8 cellular contexts compared by ENCODE assay signal in the genomic region with DNA sequence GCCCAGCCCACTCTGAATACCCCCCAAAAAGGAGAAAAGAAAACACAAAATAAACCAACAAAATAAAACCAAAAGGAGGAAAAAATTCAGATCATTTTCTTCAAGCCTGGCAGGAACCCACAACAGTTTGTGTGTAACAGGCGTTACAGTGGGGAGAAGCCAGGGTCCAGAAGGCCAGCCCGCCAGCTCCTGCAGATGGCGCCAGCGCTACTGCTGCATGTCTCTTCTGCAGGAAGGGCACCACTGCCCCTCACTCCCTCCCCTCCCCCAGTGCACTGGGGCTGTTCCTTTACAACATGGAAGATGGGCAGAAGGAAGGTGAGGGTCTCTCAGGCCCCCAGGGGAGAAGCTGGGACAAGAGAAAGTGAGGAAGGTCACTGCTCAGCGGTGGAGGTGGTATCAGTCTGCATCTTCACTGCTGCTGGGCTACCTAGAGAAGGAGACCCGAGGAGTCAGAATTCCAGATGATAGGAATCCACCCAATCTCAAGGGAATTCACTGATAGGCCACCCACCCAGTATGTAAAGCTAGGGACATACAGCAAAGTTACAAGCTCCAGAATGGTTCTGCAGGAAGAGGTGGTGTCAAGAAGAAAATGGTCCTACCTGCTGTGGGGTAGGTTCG. TPM values are rescaled to one million over a fixed set of nuclear protein-coding genes. Genes with fewer than 3 reads are reported as not detected.
A peak's percentile ranks its signal among the peaks of the same experiment; 100 is the strongest.
DNase-seq lines count a peak whose midpoint lies in the region; ATAC-seq and TF ChIP-seq lines count a peak whose summit lies in the region.

No MANE protein-coding gene starts in this region.

- peak; percentile 74 for DNase-seq in activated CD8-positive, alpha-beta memory T cell treated with anti-CD3 and anti-CD28 coated beads, Interleukin-2, amount 10 ng/mL, durations not matched to agents 7 days and 5 days
- DNase-seq in activated CD8-positive, alpha-beta memory T cell treated with anti-CD3 and anti-CD28 coated beads for 24 hours = no peak
- peak; percentile 62 for DNase-seq in NCI-H1105 treated with DMSO at 0.1 percent for 48 hours (lab: John Stamatoyannopoulos, UW)
- peak; percentile 41 for DNase-seq in activated CD4-positive, alpha-beta T cell treated with anti-CD3 and anti-CD28 coated beads, Interleukin-2, amount 50 U/mL, for 1 hour
- DNase-seq in foreskin keratinocyte = no peak
- peak in 2 of 3 donors; percentile 26 to 36 for DNase-seq in stimulated activated CD4-positive, alpha-beta T cell treated with anti-CD3 and anti-CD28 coated beads, Interleukin-12 subunit alpha, Interleukin-12 subunit beta, amount 100 ng/mL, for 48 hours (ENCODE audit: low read depth in 2 of 3, low spot score in 1 of 3)

- peak overlapping the region; percentile 54 for H3K27ac Mint-ChIP-seq in activated CD8-positive, alpha-beta memory T cell treated with anti-CD3 and anti-CD28 coated beads, Interleukin-2, amount 10 ng/mL, durations not matched to agents 7 days and 5 days

- H3K27me3 ChIP-seq in foreskin keratinocyte = no peaks in the 10 kb centered on the region

- no peak for ATAC-seq in activated CD8-positive, alpha-beta memory T cell treated with anti-CD3 and anti-CD28 coated beads, Interleukin-2, amount 10 ng/mL, durations not matched to agents 7 days and 5 days
- ATAC-seq in foreskin keratinocyte = no peak
- no peak for ATAC-seq in HG02938 (IDR thresholded peaks at IDR 0.05; ENCODE audit: unreplicated experiment)
- no peak for ATAC-seq in GM21619 (IDR thresholded peaks at IDR 0.05; ENCODE audit: unreplicated experiment)

- CTCF ChIA-PET in activated CD8-positive, alpha-beta memory T cell treated with anti-CD3 and anti-CD28 coated beads, Interleukin-2, amount 10 ng/mL, durations not matched to agents 7 days and 5 days (lab: Charles Lee) = interaction anchor here (0.7 to 2.0 kb wide), 18 partner anchors 12 to 266 kb away, joined by 3 to 10 read pairs (median 4); a partner anchor contains a TSS

- no peak overlapping the region for H3K27ac ChIP-seq in foreskin keratinocyte

- peak; percentile 59 for TF ChIP-seq CTCF in foreskin keratinocyte (conservative IDR thresholded peaks at IDR 0.05)

- H3K9me3 Mint-ChIP-seq in activated CD8-positive, alpha-beta memory T cell treated with anti-CD3 and anti-CD28 coated beads, Interleukin-2, amount 10 ng/mL, durations not matched to agents 7 days and 5 days (ENCODE audit: low read depth) = no peaks in the 10 kb centered on the region

- H3K36me3 Mint-ChIP-seq in activated CD8-positive, alpha-beta memory T cell treated with anti-CD3 and anti-CD28 coated beads, Interleukin-2, amount 10 ng/mL, durations not matched to agents 7 days and 5 days = peaks cover 61% of the 10 kb centered on the region

- H3K27me3 Mint-ChIP-seq in activated CD8-positive, alpha-beta memory T cell treated with anti-CD3 and anti-CD28 coated beads, Interleukin-2, amount 10 ng/mL, durations not matched to agents 7 days and 5 days = no peaks in the 10 kb centered on the region

- no peaks in the 10 kb centered on the region for H3K4me1 ChIP-seq in foreskin keratinocyte

- H3K4me3 Mint-ChIP-seq in activated CD8-positive, alpha-beta memory T cell treated with anti-CD3 and anti-CD28 coated beads, Interleukin-2, amount 10 ng/mL, durations not matched to agents 7 days and 5 days = no peak overlapping the region

- H3K4me1 Mint-ChIP-seq in activated CD8-positive, alpha-beta memory T cell treated with anti-CD3 and anti-CD28 coated beads, Interleukin-2, amount 10 ng/mL, durations not matched to agents 7 days and 5 days = peaks cover 51% of the 10 kb centered on the region

RNA-seq across cellular contexts. Expression of a gene that starts 2.3 kb away (rescaled TPM):
- total RNA-seq in activated CD8-positive, alpha-beta memory T cell treated with anti-CD3 and anti-CD28 coated beads, Interleukin-2, amount 10 ng/mL, durations not matched to agents 7 days and 5 days = 100 to 1,000 TPM in 1 of 2 experiments, 10 to 100 TPM in 1; 76.7 to 117 TPM
- 64.2 and 65.6 TPM in 2 replicates for total RNA-seq in foreskin keratinocyte
- 46.8 and 61.1 TPM in 2 replicates for polyA plus RNA-seq in foreskin keratinocyte

RNA-seq across cellular contexts. Expression of a gene that starts 14.5 kb away (rescaled TPM):
- 10 to 100 TPM; 29.3 to 30.0 TPM for total RNA-seq in activated CD8-positive, alpha-beta memory T cell treated with anti-CD3 and anti-CD28 coated beads, Interleukin-2, amount 10 ng/mL, durations not matched to agents 7 days and 5 days
- 1.7 and 2.7 TPM in 2 replicates for total RNA-seq in foreskin keratinocyte
- polyA plus RNA-seq in foreskin keratinocyte = 2.7 and 5.0 TPM in 2 replicates

RNA-seq across cellular contexts. Expression of a gene that starts 36.1 kb away (rescaled TPM):
- 1,000 to 10,000 TPM; 5,133 to 5,396 TPM for total RNA-seq in activated CD8-positive, alpha-beta memory T cell treated with anti-CD3 and anti-CD28 coated beads, Interleukin-2, amount 10 ng/mL, durations not matched to agents 7 days and 5 days
- 6,442 and 6,736 TPM in 2 replicates for total RNA-seq in foreskin keratinocyte
- polyA plus RNA-seq in foreskin keratinocyte = 7,678 and 8,217 TPM in 2 replicates

RNA-seq across cellular contexts. Expression of a gene that starts 36.8 kb away (rescaled TPM):
- 100 to 1,000 TPM; 288 to 320 TPM for total RNA-seq in activated CD8-positive, alpha-beta memory T cell treated with anti-CD3 and anti-CD28 coated beads, Interleukin-2, amount 10 ng/mL, durations not matched to agents 7 days and 5 days
- total RNA-seq in foreskin keratinocyte = 156 and 174 TPM in 2 replicates
- 90.9 and 98.5 TPM in 2 replicates for polyA plus RNA-seq in foreskin keratinocyte

Comparison
In these comparisons a context has a peak if more than half of its experiments do, and no peak if none do; other contexts are left out.
1. DNase-seq: peak in activated CD8-positive, alpha-beta memory T cell treated with anti-CD3 and anti-CD28 coated beads, Interleukin-2, amount 10 ng/mL, durations not matched to agents 7 days and 5 days (single experiment), NCI-H1105 treated with DMSO at 0.1 percent for 48 hours (single experiment), activated CD4-positive, alpha-beta T cell treated with anti-CD3 and anti-CD28 coated beads, Interleukin-2, amount 50 U/mL, for 1 hour (single experiment) and stimulated activated CD4-positive, alpha-beta T cell treated with anti-CD3 and anti-CD28 coated beads, Interleukin-12 subunit alpha, Interleukin-12 subunit beta, amount 100 ng/mL, for 48 hours (2 of 3); none in activated CD8-positive, alpha-beta memory T cell treated with anti-CD3 and anti-CD28 coated beads for 24 hours (single experiment) and foreskin keratinocyte (0 of 2).